Comparison of ENCODE assay signal across 31 cellular contexts in genomic region chr1:47059376-47059775, GRCh38.
"Had no signal": no experiment of that assay in that cellular context is flagged by ENCODE, and none has a peak within 500 bp of the region (broad histone marks: within the 10 kb centered on the region; RNA-seq: fewer than 3 reads in every experiment).

No MANE protein-coding gene starts in this region.

- DNase-seq: activated B cell treated with CpG ODN at 0.5 μM for 24 hours; activated CD4-positive, alpha-beta memory T cell treated with anti-CD3 and anti-CD28 coated beads for 36 hours; activated CD4-positive, alpha-beta T cell treated with anti-CD3 and anti-CD28 coated beads for 4 hours; activated CD4-positive, alpha-beta T cell treated with anti-CD3 and anti-CD28 coated beads, Interleukin-2, amount 10 ng/mL, durations not matched to agents 24 days and 14 days; activated CD4-positive, alpha-beta T cell treated with anti-CD3 and anti-CD28 coated beads, Interleukin-2, amount 50 U/mL, for 1 hour; activated CD4-positive, alpha-beta T cell treated with anti-CD3 and anti-CD28 coated beads, Interleukin-2, amount 50 U/mL, for 4 hours; activated CD4-positive, CD25-positive, alpha-beta regulatory T cell treated with anti-CD3 and anti-CD28 coated beads, Interleukin-2, amount 50 U/mL, for 72 hours; activated CD8-positive, alpha-beta memory T cell treated with anti-CD3 and anti-CD28 coated beads, Interleukin-2, amount 50 U/mL, for 4 hours; activated CD8-positive, alpha-beta T cell treated with anti-CD3 and anti-CD28 coated beads for 36 hours; activated effector memory CD4-positive, alpha-beta T cell treated with anti-CD3 and anti-CD28 coated beads, Interleukin-2, amount 50 U/mL, for 16 hours; activated gamma-delta T cell treated with Interleukin-2 at 50 U/mL for 16 hours; activated naive CD4-positive, alpha-beta T cell; activated naive CD4-positive, alpha-beta T cell treated with anti-CD3 and anti-CD28 coated beads for 36 hours; activated naive CD4-positive, alpha-beta T cell treated with anti-CD3 and anti-CD28 coated beads, Interleukin-2, amount 50 U/mL, for 16 hours; activated naive CD8-positive, alpha-beta T cell treated with anti-CD3 and anti-CD28 coated beads for 36 hours; activated T-cell treated with anti-CD3 and anti-CD28 coated beads for 4 hours; activated T-cell treated with anti-CD3 and anti-CD28 coated beads, Interleukin-2, amount 50 U/mL, for 1 hour; activated T-cell treated with anti-CD3 and anti-CD28 coated beads, Interleukin-2, amount 50 U/mL, for 4 hours; activated T-cell treated with anti-CD3 and anti-CD28 coated beads, Interleukin-2, amount 50 U/mL, for 72 hours; adrenal gland; amniotic stem cell; aorta; body of pancreas; brain microvascular endothelial cell; central memory CD4-positive, alpha-beta T cell; T-helper 1 cell; T-helper 2 cell; T-helper 9 cell had no signal

- ATAC-seq: activated CD8-positive, alpha-beta T cell treated with anti-CD3 and anti-CD28 coated beads for 36 hours; activated naive CD4-positive, alpha-beta T cell treated with anti-CD3 and anti-CD28 coated beads, Interleukin-2, amount 50 U/mL, for 72 hours; activated T-cell treated with anti-CD3 and anti-CD28 coated beads, Interleukin-2, amount 50 U/mL, for 4 hours; activated T-cell treated with anti-CD3 and anti-CD28 coated beads, Interleukin-2, amount 50 U/mL, for 72 hours; activated T-helper 17 cell treated with anti-CD3 and anti-CD28 coated beads, Interleukin-2, amount 50 U/mL, for 72 hours; body of pancreas had no signal

- H3K4me3 ChIP-seq: adrenal gland, body of pancreas, breast epithelium had no signal
